In genomic region chr7:112086496-112087254, GRCh38 we compare ENCODE assay signal across 2 cellular contexts.
A peak's percentile ranks its signal among the peaks of the same experiment; 100 is the strongest.
TF ChIP-seq lines count a peak whose summit lies in the region.

No MANE protein-coding gene starts in this region.

TF ChIP-seq in HEK293, 187 proteins besides CTCF, POLR2A, EP300 and RAD21 (continued from another document):
- TF ChIP-seq REST (tag by site-specific recombination; IDR thresholded peaks at IDR 0.05) = no peak
- no peak for TF ChIP-seq ZNF792 (tag by site-specific recombination; IDR thresholded peaks at IDR 0.05)
- TF ChIP-seq ZNF513 (tag by site-specific recombination; IDR thresholded peaks at IDR 0.05) = no peak
- no peak for TF ChIP-seq ZNF274 (IDR thresholded peaks at IDR 0.05; ENCODE audit: low read length)
- TF ChIP-seq ZNF274 (tag by site-specific recombination; IDR thresholded peaks at IDR 0.05; ENCODE audit: borderline replicate concordance) = no peak
- no peak for TF ChIP-seq ZBTB11 (tag by site-specific recombination; conservative IDR thresholded peaks at IDR 0.05; ENCODE audit: low read depth)
- TF ChIP-seq ZNF629 (tag by site-specific recombination; IDR thresholded peaks at IDR 0.05) = 0 out of 2 replicates have a peak, but pooled peaks have one; percentile 36
- no peak for TF ChIP-seq ZNF449 (tag by site-specific recombination; IDR thresholded peaks at IDR 0.05)
- no peak for TF ChIP-seq KLF8 (tag by site-specific recombination; IDR thresholded peaks at IDR 0.05)
- peak; percentile 60; the same call in 1 of the 2 replicates for TF ChIP-seq OSR2 (tag by site-specific recombination; IDR thresholded peaks at IDR 0.05)
- no peak for TF ChIP-seq ZSCAN23 (tag by site-specific recombination; IDR thresholded peaks at IDR 0.05)
- TF ChIP-seq KLF1 (tag by site-specific recombination; IDR thresholded peaks at IDR 0.05) = no peak

TF ChIP-seq in HepG2, 621 proteins besides CTCF, POLR2A, EP300 and RAD21 (continued from another document and continues in another):
- peak; percentile 79 for TF ChIP-seq ZHX1 (CRISPR knock-in tag; IDR thresholded peaks at IDR 0.05; ENCODE audit: low read depth)
- no peak for TF ChIP-seq DMTF1 (CRISPR knock-in tag; IDR thresholded peaks at IDR 0.05)
- no peak for TF ChIP-seq DR1 (CRISPR knock-in tag; IDR thresholded peaks at IDR 0.05)
- TF ChIP-seq ZNF460 (CRISPR knock-in tag; IDR thresholded peaks at IDR 0.05; ENCODE audit: borderline replicate concordance) = no peak
- no peak for TF ChIP-seq SUZ12 (IDR thresholded peaks at IDR 0.05; ENCODE audit: low read depth, low read length)
- no peak for TF ChIP-seq ZFAT (CRISPR knock-in tag; conservative IDR thresholded peaks at IDR 0.05)
- TF ChIP-seq HDAC2 (CRISPR knock-in tag; IDR thresholded peaks at IDR 0.05) = peak; percentile 87
- no peak for TF ChIP-seq RBM39 (IDR thresholded peaks at IDR 0.05; ENCODE audit: low read depth, low read length, poor library complexity, severe bottlenecking)
- no peak for TF ChIP-seq ZNF550 (CRISPR knock-in tag; IDR thresholded peaks at IDR 0.05; ENCODE audit: borderline replicate concordance)
- peak; percentile 94 for TF ChIP-seq ZMYM4 (CRISPR knock-in tag; IDR thresholded peaks at IDR 0.05)
- no peak for TF ChIP-seq ZSCAN30 (CRISPR knock-in tag; IDR thresholded peaks at IDR 0.05)
- no peak for TF ChIP-seq GMEB2 (CRISPR knock-in tag; IDR thresholded peaks at IDR 0.05; ENCODE audit: low read depth)
- TF ChIP-seq ZNF337 (CRISPR knock-in tag; IDR thresholded peaks at IDR 0.05; ENCODE audit: borderline replicate concordance, low read depth) = no peak
- TF ChIP-seq GLMP (CRISPR knock-in tag; IDR thresholded peaks at IDR 0.05; ENCODE audit: borderline replicate concordance) = no peak
- TF ChIP-seq ZSCAN12 (CRISPR knock-in tag; IDR thresholded peaks at IDR 0.05) = no peak
- no peak for TF ChIP-seq ZNF225 (CRISPR knock-in tag; IDR thresholded peaks at IDR 0.05)
- TF ChIP-seq DNMT1 (CRISPR knock-in tag; IDR thresholded peaks at IDR 0.05) = no peak
- TF ChIP-seq REPIN1 (CRISPR knock-in tag; IDR thresholded peaks at IDR 0.05; ENCODE audit: borderline replicate concordance, low read depth) = no peak
- TF ChIP-seq SP2 (CRISPR knock-in tag; IDR thresholded peaks at IDR 0.05) = no peak
- no peak for TF ChIP-seq ZNF646 (CRISPR knock-in tag; IDR thresholded peaks at IDR 0.05)
- TF ChIP-seq MAX (IDR thresholded peaks at IDR 0.05) = peak; percentile 85
- TF ChIP-seq ZNF430 (CRISPR knock-in tag; IDR thresholded peaks at IDR 0.05) = 0 out of 2 replicates have a peak, but pooled peaks have one; percentile 43
- TF ChIP-seq ADNP (CRISPR knock-in tag; IDR thresholded peaks at IDR 0.05) = no peak
- TF ChIP-seq FOXO4 (CRISPR knock-in tag; conservative IDR thresholded peaks at IDR 0.05) = no peak
- no peak for TF ChIP-seq ZBTB4 (CRISPR knock-in tag; IDR thresholded peaks at IDR 0.05; ENCODE audit: borderline replicate concordance)
- no peak for TF ChIP-seq ZNF784 (CRISPR knock-in tag; IDR thresholded peaks at IDR 0.05; ENCODE audit: borderline replicate concordance)
- no peak for TF ChIP-seq ZNF543 (CRISPR knock-in tag; IDR thresholded peaks at IDR 0.05)
- TF ChIP-seq CAMTA2 (CRISPR knock-in tag; IDR thresholded peaks at IDR 0.05; ENCODE audit: borderline replicate concordance) = no peak
- no peak for TF ChIP-seq DDIT3 (CRISPR knock-in tag; IDR thresholded peaks at IDR 0.05)
- no peak for TF ChIP-seq ZNF749 (CRISPR knock-in tag; IDR thresholded peaks at IDR 0.05; ENCODE audit: borderline replicate concordance)
- TF ChIP-seq ZNF343 (CRISPR knock-in tag; IDR thresholded peaks at IDR 0.05) = no peak
